Comparison of ENCODE assay signal across 9 cellular contexts in genomic region chrX:15673970-15674369, GRCh38. TPM values are rescaled to one million over a fixed set of nuclear protein-coding genes. Genes with fewer than 3 reads are reported as not detected.
A peak's percentile ranks its signal among the peaks of the same experiment; 100 is the strongest.
DNase-seq lines count a peak whose midpoint lies in the region; ATAC-seq, FAIRE-seq and TF ChIP-seq lines count a peak whose summit lies in the region.
"Had no signal": no experiment of that assay in that cellular context is flagged by ENCODE, and none has a peak within 500 bp of the region (broad histone marks: within the 10 kb centered on the region; RNA-seq: fewer than 3 reads in every experiment).

No MANE protein-coding gene starts in this region.

- 83% methylated on average over 3 of the region's 3 CpGs for WGBS in GM12878 (ENCODE audit: insufficient coverage, insufficient replicate concordance, low lambda C conversion rate, missing lambda C conversion rate)
- WGBS in testis, 2 donors: 7 to 41% methylated on average over 2 to 3 of the region's 3 CpGs

- H3K27ac Mint-ChIP-seq in endothelial cell (ENCODE audit: unreplicated experiment): no peak overlapping the region
- H3K27ac Mint-ChIP-seq: stimulated activated memory B cell treated with anti-CD40 and anti-IgM and Interleukin-4, amounts not matched to agents 10 μg/mL and 1 μg/mL and 100 μg/mL, for 72 hours had no signal

- H2AFZ ChIP-seq in GM12878 (ENCODE audit: control insufficient read depth, low read depth, low read length): peak overlapping the region; percentile 96

- peaks cover 20% of the 10 kb centered on the region for H3K4me1 Mint-ChIP-seq in endothelial cell (ENCODE audit: unreplicated experiment)

- POLR2A ChIA-PET in GM12878 (lab: Charles Lee): interaction anchor here (0.5 to 1.6 kb wide), 2 partner anchors 117 to 247 kb away, joined by 3 to 6 read pairs; no protein-coding TSS in a partner anchor

- H3K36me3 ChIP-seq in GM12878 (ENCODE audit: control insufficient read depth in 2 of 2, insufficient read depth in 2 of 2, low read length in 1 of 2) (no peaks in the 10 kb centered on the region), left lung (no peaks in the 10 kb centered on the region), testis (ENCODE audit: low read depth, missing control alignments) (no peaks in the 10 kb centered on the region)

- RAD21 ChIA-PET in GM12878 (lab: Charles Lee; ENCODE audit: unreplicated experiment): interaction anchor here (1.2 kb wide), 1 partner anchor 13 kb away, joined by 3 read pairs; no protein-coding TSS in a partner anchor

- H3K4me3 ChIP-seq in HL-60 (replicated peaks; ENCODE audit: insufficient read depth, low read length) (peak overlapping the region; percentile 81), GM12878 (peak overlapping the region; percentile 81), left lung (peak overlapping the region; percentile 59 to 64), testis (peak overlapping the region; percentile 63 to 84)

- ATAC-seq in GM12878: no peak
- no peak for ATAC-seq in left lung

- H3K36me3 Mint-ChIP-seq in endothelial cell (ENCODE audit: low read depth, unreplicated experiment): peaks cover 3% of the 10 kb centered on the region
- H3K36me3 Mint-ChIP-seq: stimulated activated memory B cell treated with anti-CD40 and anti-IgM and Interleukin-4, amounts not matched to agents 10 μg/mL and 1 μg/mL and 100 μg/mL, for 72 hours had no signal

- H3K4me1 ChIP-seq in GM12878 (ENCODE audit: control insufficient read depth, insufficient read depth, low read length) (peaks cover 11% of the 10 kb centered on the region), left lung (peaks cover 14 to 15% of the 10 kb centered on the region in 2 donors), testis (no peaks in the 10 kb centered on the region)

- no TSS peak for BruUV-seq in GM12878 (replicated peaks; lab: Mats Ljungman, UMichigan)

- in situ Hi-C loops in GM12878 (cut with MboI): no loop called here

- H3K79me2 ChIP-seq in GM12878 (ENCODE audit: control insufficient read depth, insufficient read depth, low read length): peaks cover 24% of the 10 kb centered on the region

- H3K4me2 ChIP-seq in GM12878 (ENCODE audit: control insufficient read depth, insufficient read depth): peak overlapping the region; percentile 96

- no peaks in the 10 kb centered on the region for H3K27me3 ChIP-seq in HL-60 (ENCODE audit: insufficient read depth, poor library complexity, severe bottlenecking)
- no peaks in the 10 kb centered on the region for H3K27me3 ChIP-seq in GM12878 (replicated peaks in 1 of 2; ENCODE audit: control insufficient read depth in 2 of 2, insufficient read depth in 2 of 2, low read length in 1 of 2)
- H3K27me3 ChIP-seq in left lung: peaks cover 0 to 2% of the 10 kb centered on the region in 2 donors
- H3K27me3 ChIP-seq in testis: no peaks in the 10 kb centered on the region

- TF ChIP-seq CTCF in HL-60 (IDR thresholded peaks at IDR 0.05; ENCODE audit: insufficient read depth, low read length) (no peak), GM12878 (IDR thresholded peaks at IDR 0.05 in 2 of 3, conservative IDR thresholded peaks at IDR 0.05 in 1 of 3; ENCODE audit: control insufficient read depth in 2 of 3, extremely low read depth in 1 of 3, insufficient read depth in 1 of 3, low read depth in 3 of 3, low read length in 3 of 3) (no peak), left lung (IDR thresholded peaks at IDR 0.05) (no peak), testis (IDR thresholded peaks at IDR 0.05) (no peak), endothelial cell (IDR thresholded peaks at IDR 0.05; ENCODE audit: unreplicated experiment) (no peak)

- TF ChIP-seq POLR2A in GM12878 (IDR thresholded peaks at IDR 0.05; ENCODE audit: low read depth, low read length): no peak
- no peak for TF ChIP-seq POLR2A in testis (IDR thresholded peaks at IDR 0.05)

- intact Hi-C loops in GM12878 (cut with micrococcal nuclease; ENCODE audit: unreplicated experiment): loop anchor here (10.0 kb wide), 1 partner anchor 179 kb away; the partner anchor contains the start of gene PIR
- intact Hi-C loops in left lung (cut with DNase I): no loop called here
- intact Hi-C loops in testis (cut with DNase I; ENCODE audit: low total_unique reads): no loop called here

- DNase-seq in HL-60 (ENCODE audit: low read depth in 1 of 2, low spot score in 1 of 2) (no peak), GM12878 (ENCODE audit: low read depth, low spot score) (no peak), left lung (no peak), testis (no peak), endothelial cell (ENCODE audit: low spot score) (no peak), DMS153 (lab: John Stamatoyannopoulos, UW) (no peak)
- DNase-seq in stimulated activated CD8-positive, alpha-beta memory T cell treated with anti-CD3 and anti-CD28 coated beads, Interleukin-4, amount 100 ng/mL, for 48 hours: no peak
- no peak for DNase-seq in activated T-cell treated with anti-CD3 and anti-CD28 coated beads, Interleukin-2, amount 50 U/mL, for 1 hour

- H3K27ac ChIP-seq in HL-60 (replicated peaks) (peak overlapping the region; percentile 90), GM12878 (ENCODE audit: control insufficient read depth, insufficient read depth) (no peak overlapping the region), left lung (peak overlapping the region; percentile 97), testis (peak overlapping the region; percentile 97 to 98)

- FAIRE-seq in GM12878 (lab: Jason Lieb, UNC): no peak

- H3K9ac ChIP-seq in GM12878 (ENCODE audit: control insufficient read depth, insufficient read depth, low read length): peak overlapping the region; percentile 87

- H3K4me3 Mint-ChIP-seq in endothelial cell (ENCODE audit: unreplicated experiment): no peak overlapping the region
- H3K4me3 Mint-ChIP-seq: stimulated activated memory B cell treated with anti-CD40 and anti-IgM and Interleukin-4, amounts not matched to agents 10 μg/mL and 1 μg/mL and 100 μg/mL, for 72 hours had no signal

- CTCF ChIA-PET in GM12878 (lab: Yijun Ruan, JAX): interaction anchor here (0.8 to 1.2 kb wide), 2 partner anchors 202 to 464 kb away, joined by 3 read pairs; no protein-coding TSS in a partner anchor

- SMC1A ChIA-PET in GM12878 (lab: Charles Lee; ENCODE audit: uncharacterized antibody, unreplicated experiment): interaction anchor here (0.7 kb wide), 1 partner anchor 331 kb away, joined by 3 read pairs; no protein-coding TSS in a partner anchor

- H3K27me3 Mint-ChIP-seq in endothelial cell (ENCODE audit: unreplicated experiment): peaks cover 5% of the 10 kb centered on the region
- H3K27me3 Mint-ChIP-seq: stimulated activated memory B cell treated with anti-CD40 and anti-IgM and Interleukin-4, amounts not matched to agents 10 μg/mL and 1 μg/mL and 100 μg/mL, for 72 hours had no signal

- H4K20me1 ChIP-seq in GM12878 (ENCODE audit: control insufficient read depth, insufficient read depth): no peaks in the 10 kb centered on the region

- TF ChIP-seq RAD21 in GM12878 (IDR thresholded peaks at IDR 0.05; ENCODE audit: insufficient read depth, low read depth, low read length): no peak

- no peaks in the 10 kb centered on the region for H3K9me3 Mint-ChIP-seq in endothelial cell (ENCODE audit: unreplicated experiment)
- H3K9me3 Mint-ChIP-seq: stimulated activated memory B cell treated with anti-CD40 and anti-IgM and Interleukin-4, amounts not matched to agents 10 μg/mL and 1 μg/mL and 100 μg/mL, for 72 hours had no signal

- no peak for TF ChIP-seq EP300 in GM12878 (IDR thresholded peaks at IDR 0.05; ENCODE audit: borderline replicate concordance in 1 of 2, control insufficient read depth in 1 of 2, low read depth in 2 of 2, low read length in 2 of 2)

- no peaks in the 10 kb centered on the region for H3K9me3 ChIP-seq in GM12878 (replicated peaks; ENCODE audit: control insufficient read depth, insufficient read depth, low read length)
- H3K9me3 ChIP-seq in left lung: no peaks in the 10 kb centered on the region
- H3K9me3 ChIP-seq in testis: no peaks in the 10 kb centered on the region

TF ChIP-seq in GM12878, 131 proteins besides CTCF, POLR2A, EP300 and RAD21 (continues in another document):
- TF ChIP-seq ZNF24 (IDR thresholded peaks at IDR 0.05): peak; percentile 75
- 0 out of 2 replicates have a peak, but pooled peaks have one; percentile 17 for TF ChIP-seq E2F4 (IDR thresholded peaks at IDR 0.05; ENCODE audit: low read depth, low read length)

RNA-seq across cellular contexts. Expression of gene CLTRN, which starts 9.4 kb away (rescaled TPM):
- total RNA-seq in GM12878 (2013; cell fraction: nucleolus; rRNA removed): 0.51 TPM in 1 of 2 replicates, not detected in the other
- total RNA-seq in GM12878 (2014; rRNA removed) (0.11 and 0.23 TPM in 2 replicates), GM12878 (2014; rRNA removed; fragmentation: Illumina TruSeq; extraction: Trizol) (0.13 and 0.14 TPM in 2 replicates), GM12878 (2021) (0.38 TPM in 1 of 2 replicates, not detected in the other), left lung (1 to 10 TPM in 1 of 2 donors, under 1 TPM in 1; 0.39 to 1.3 TPM), testis (1 to 10 TPM; 1.6 to 1.9 TPM), endothelial cell (ENCODE audit: unreplicated experiment) (0.95 TPM)
- polyA plus RNA-seq in GM12878 (2011; ENCODE audit: low read depth): 0.33 TPM
- polyA plus RNA-seq in GM12878 (2011; rRNA removed) (0.75 and 1.3 TPM in 2 replicates), GM12878 (2014; fragmentation: Illumina TruSeq; extraction: Trizol) (0.28 and 0.41 TPM in 2 replicates), GM12878 (2014; fragmentation: Nextera tagmentation; extraction: Ambion mirVana) (under 1 TPM; 0.27 to 0.45 TPM), GM12878 (2014; rRNA removed) (0.22 TPM in 1 of 2 replicates, not detected in the other), GM12878 (2016; fragmentation: Nextera tagmentation; extraction: Ambion mirVana) (under 1 TPM in 1 of 2 experiments, not detected in 1; 0.21 TPM), testis (ENCODE audit: insufficient read depth, low read depth, low replicate concordance) (2.3 TPM)
- polyA plus RNA-seq in GM12878 (2011; cell fraction: cytosol; rRNA removed): 0.27 and 0.39 TPM in 2 replicates
- 0.23 and 0.30 TPM in 2 replicates for polyA plus RNA-seq in GM12878 (2011; cell fraction: nucleus; rRNA removed)
- 0.12 and 0.31 TPM in 2 replicates for polyA plus RNA-seq in GM12878 (2012)
- polyA minus RNA-seq in GM12878 (2011; rRNA and poly(A)+ RNA removed): 0.29 and 0.57 TPM in 2 replicates
- not detected in 2 replicates for polyA minus RNA-seq in GM12878 (2011; cell fraction: cytosol; rRNA and poly(A)+ RNA removed)
- polyA minus RNA-seq in GM12878 (2011; cell fraction: nucleus; rRNA and poly(A)+ RNA removed): 0.29 TPM in 1 of 2 replicates, not detected in the other
